22 cellular contexts compared by ENCODE assay signal in the genomic region with DNA sequence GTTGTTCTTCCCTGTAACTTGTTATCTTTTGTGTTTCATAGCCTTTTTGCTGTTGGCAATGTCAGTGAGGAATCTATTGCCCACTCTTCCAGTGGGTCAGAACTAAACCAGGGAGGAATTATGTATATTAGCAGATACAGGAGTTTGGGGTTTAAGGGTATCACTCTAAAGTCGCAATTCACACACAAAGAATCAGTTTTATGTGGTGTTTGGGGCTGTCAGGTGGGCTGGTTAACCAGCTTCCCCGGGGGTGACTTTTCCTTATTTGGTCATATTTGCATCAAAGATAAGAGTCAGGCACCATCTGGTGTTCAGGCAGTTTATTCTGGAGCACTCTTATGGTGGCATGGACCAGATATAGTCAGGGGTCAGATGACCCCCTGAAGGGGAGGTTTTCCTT.
"Had no signal": no experiment of that assay in that cellular context is flagged by ENCODE, and none has a peak within 500 bp of the region (broad histone marks: within the 10 kb centered on the region; RNA-seq: fewer than 3 reads in every experiment).

No MANE protein-coding gene starts in this region.

- DNase-seq: activated B cell treated with CpG ODN at 0.5 μM for 24 hours; activated CD4-positive, alpha-beta T cell treated with anti-CD3 and anti-CD28 coated beads, Interleukin-2, amount 10 ng/mL, durations not matched to agents 24 days and 14 days; activated CD8-positive, alpha-beta memory T cell treated with anti-CD3 and anti-CD28 coated beads, Interleukin-2, amount 50 U/mL, for 4 hours; activated CD8-positive, alpha-beta T cell treated with anti-CD3 and anti-CD28 coated beads, Interleukin-2, amount 10 ng/mL, durations not matched to agents 7 days and 5 days; activated effector memory CD4-positive, alpha-beta T cell treated with anti-CD3 and anti-CD28 coated beads, Interleukin-2, amount 50 U/mL, for 16 hours; activated naive CD4-positive, alpha-beta T cell treated with anti-CD3 and anti-CD28 coated beads, Interleukin-2, amount 50 U/mL, for 16 hours; activated T-cell treated with anti-CD3 and anti-CD28 coated beads, Interleukin-2, amount 50 U/mL, for 4 hours; aorta; brain microvascular endothelial cell; central memory CD4-positive, alpha-beta T cell; colonic mucosa; endodermal cell; foreskin fibroblast; left colon; lower lobe of right lung; spleen; stimulated activated CD8-positive, alpha-beta memory T cell treated with anti-CD3 and anti-CD28 coated beads, Interleukin-4, amount 100 ng/mL, for 48 hours; stimulated activated naive CD4-positive, alpha-beta T cell; upper lobe of right lung had no signal

- H3K9me3 ChIP-seq: colonic mucosa, lower lobe of right lung, spleen, upper lobe of right lung had no signal

- H3K36me3 Mint-ChIP-seq: natural killer cell treated with Interleukin-12 subunit alpha and Interleukin-12 subunit beta and Interleukin-15 and Interleukin-18, amount 100 ng/mL, for 72 hours had no signal

- H3K9me3 Mint-ChIP-seq: activated B cell treated with CpG ODN at 0.5 μM for 24 hours; activated T-cell treated with anti-CD3 and anti-CD28 coated beads, Interleukin-2, amount 50 U/mL, for 4 hours; endodermal cell had no signal

- H3K27me3 Mint-ChIP-seq: activated B cell treated with CpG ODN at 0.5 μM for 24 hours; activated CD4-positive, alpha-beta T cell treated with anti-CD3 and anti-CD28 coated beads, Interleukin-2, amount 10 ng/mL, durations not matched to agents 24 days and 14 days; natural killer cell treated with Interleukin-12 subunit alpha and Interleukin-12 subunit beta and Interleukin-15 and Interleukin-18, amount 100 ng/mL, for 72 hours had no signal

- H3K4me3 Mint-ChIP-seq: activated B cell treated with CpG ODN at 0.5 μM for 24 hours; activated CD4-positive, alpha-beta T cell treated with anti-CD3 and anti-CD28 coated beads, Interleukin-2, amount 10 ng/mL, durations not matched to agents 24 days and 14 days; activated CD8-positive, alpha-beta T cell treated with anti-CD3 and anti-CD28 coated beads, Interleukin-2, amount 10 ng/mL, durations not matched to agents 7 days and 5 days; activated T-cell treated with anti-CD3 and anti-CD28 coated beads, Interleukin-2, amount 50 U/mL, for 4 hours; endodermal cell; natural killer cell treated with Interleukin-12 subunit alpha and Interleukin-12 subunit beta and Interleukin-15 and Interleukin-18, amount 100 ng/mL, for 72 hours had no signal

- H3K36me3 ChIP-seq: brain microvascular endothelial cell, colonic mucosa, lower lobe of right lung, spleen, upper lobe of right lung had no signal

- H3K27me3 ChIP-seq: brain microvascular endothelial cell, colonic mucosa, hepatocyte, spleen, upper lobe of right lung had no signal

- H3K4me1 ChIP-seq: colonic mucosa, lower lobe of right lung, spleen, upper lobe of right lung had no signal

- H3K27ac ChIP-seq: brain microvascular endothelial cell, colonic mucosa, epithelial cell of prostate, hepatocyte, lower lobe of right lung, spleen, upper lobe of right lung had no signal

- H3K27ac Mint-ChIP-seq: activated B cell treated with CpG ODN at 0.5 μM for 24 hours; activated CD4-positive, alpha-beta T cell treated with anti-CD3 and anti-CD28 coated beads, Interleukin-2, amount 10 ng/mL, durations not matched to agents 24 days and 14 days; activated CD8-positive, alpha-beta T cell treated with anti-CD3 and anti-CD28 coated beads, Interleukin-2, amount 10 ng/mL, durations not matched to agents 7 days and 5 days; endodermal cell; natural killer cell treated with Interleukin-12 subunit alpha and Interleukin-12 subunit beta and Interleukin-15 and Interleukin-18, amount 100 ng/mL, for 72 hours had no signal

- H3K4me1 Mint-ChIP-seq: activated B cell treated with CpG ODN at 0.5 μM for 24 hours; activated CD4-positive, alpha-beta T cell treated with anti-CD3 and anti-CD28 coated beads, Interleukin-2, amount 10 ng/mL, durations not matched to agents 24 days and 14 days had no signal

- ATAC-seq: activated CD8-positive, alpha-beta T cell treated with anti-CD3 and anti-CD28 coated beads, Interleukin-2, amount 10 ng/mL, durations not matched to agents 7 days and 5 days; activated T-cell treated with anti-CD3 and anti-CD28 coated beads, Interleukin-2, amount 50 U/mL, for 4 hours; left colon; lower lobe of right lung; natural killer cell treated with Interleukin-12 subunit alpha and Interleukin-12 subunit beta and Interleukin-15 and Interleukin-18, amount 100 ng/mL, for 72 hours; upper lobe of right lung had no signal

- H3K4me3 ChIP-seq: colonic mucosa, hepatocyte, lower lobe of right lung, spleen, upper lobe of right lung had no signal
